Comparison of ENCODE assay signal across 2 cellular contexts in the genomic region with DNA sequence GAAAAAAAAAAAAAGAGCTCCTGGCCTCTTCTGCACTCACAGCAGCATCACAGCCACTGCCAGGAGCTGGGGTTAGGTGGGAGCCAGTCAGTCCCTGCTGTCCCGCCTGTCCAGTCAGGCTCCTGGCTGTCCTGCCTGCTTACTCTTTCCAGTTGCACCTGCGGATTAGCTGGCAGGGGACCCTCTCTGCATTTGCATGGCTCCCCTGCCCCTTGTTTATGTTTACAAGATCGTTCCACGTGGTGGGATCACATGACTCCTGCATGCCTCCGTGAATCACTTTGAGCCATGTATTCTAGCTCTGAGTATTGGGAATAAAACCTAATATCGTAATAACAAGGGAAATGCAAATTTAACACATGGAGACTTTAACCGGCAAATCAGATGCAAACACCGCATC.
TF ChIP-seq lines count a peak whose summit lies in the region.

No MANE protein-coding gene starts in this region.

TF ChIP-seq in GM23338, 12 proteins besides CTCF, POLR2A, EP300 and RAD21 (continues in another document):
- no peak for TF ChIP-seq ZNF114 (CRISPR knock-in tag; IDR thresholded peaks at IDR 0.05)
- TF ChIP-seq, protein P1, sequence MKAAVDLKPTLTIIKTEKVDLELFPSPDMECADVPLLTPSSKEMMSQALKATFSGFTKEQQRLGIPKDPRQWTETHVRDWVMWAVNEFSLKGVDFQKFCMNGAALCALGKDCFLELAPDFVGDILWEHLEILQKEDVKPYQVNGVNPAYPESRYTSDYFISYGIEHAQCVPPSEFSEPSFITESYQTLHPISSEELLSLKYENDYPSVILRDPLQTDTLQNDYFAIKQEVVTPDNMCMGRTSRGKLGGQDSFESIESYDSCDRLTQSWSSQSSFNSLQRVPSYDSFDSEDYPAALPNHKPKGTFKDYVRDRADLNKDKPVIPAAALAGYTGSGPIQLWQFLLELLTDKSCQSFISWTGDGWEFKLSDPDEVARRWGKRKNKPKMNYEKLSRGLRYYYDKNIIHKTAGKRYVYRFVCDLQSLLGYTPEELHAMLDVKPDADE (IDR thresholded peaks at IDR 0.05) = no peak
- TF ChIP-seq EZH2phosphoT487 (IDR thresholded peaks at IDR 0.05; ENCODE audit: unreplicated experiment) = no peak
- TF ChIP-seq CREB1 (CRISPR knock-in tag; IDR thresholded peaks at IDR 0.05; ENCODE audit: low read depth) = no peak
- TF ChIP-seq, protein P2, sequence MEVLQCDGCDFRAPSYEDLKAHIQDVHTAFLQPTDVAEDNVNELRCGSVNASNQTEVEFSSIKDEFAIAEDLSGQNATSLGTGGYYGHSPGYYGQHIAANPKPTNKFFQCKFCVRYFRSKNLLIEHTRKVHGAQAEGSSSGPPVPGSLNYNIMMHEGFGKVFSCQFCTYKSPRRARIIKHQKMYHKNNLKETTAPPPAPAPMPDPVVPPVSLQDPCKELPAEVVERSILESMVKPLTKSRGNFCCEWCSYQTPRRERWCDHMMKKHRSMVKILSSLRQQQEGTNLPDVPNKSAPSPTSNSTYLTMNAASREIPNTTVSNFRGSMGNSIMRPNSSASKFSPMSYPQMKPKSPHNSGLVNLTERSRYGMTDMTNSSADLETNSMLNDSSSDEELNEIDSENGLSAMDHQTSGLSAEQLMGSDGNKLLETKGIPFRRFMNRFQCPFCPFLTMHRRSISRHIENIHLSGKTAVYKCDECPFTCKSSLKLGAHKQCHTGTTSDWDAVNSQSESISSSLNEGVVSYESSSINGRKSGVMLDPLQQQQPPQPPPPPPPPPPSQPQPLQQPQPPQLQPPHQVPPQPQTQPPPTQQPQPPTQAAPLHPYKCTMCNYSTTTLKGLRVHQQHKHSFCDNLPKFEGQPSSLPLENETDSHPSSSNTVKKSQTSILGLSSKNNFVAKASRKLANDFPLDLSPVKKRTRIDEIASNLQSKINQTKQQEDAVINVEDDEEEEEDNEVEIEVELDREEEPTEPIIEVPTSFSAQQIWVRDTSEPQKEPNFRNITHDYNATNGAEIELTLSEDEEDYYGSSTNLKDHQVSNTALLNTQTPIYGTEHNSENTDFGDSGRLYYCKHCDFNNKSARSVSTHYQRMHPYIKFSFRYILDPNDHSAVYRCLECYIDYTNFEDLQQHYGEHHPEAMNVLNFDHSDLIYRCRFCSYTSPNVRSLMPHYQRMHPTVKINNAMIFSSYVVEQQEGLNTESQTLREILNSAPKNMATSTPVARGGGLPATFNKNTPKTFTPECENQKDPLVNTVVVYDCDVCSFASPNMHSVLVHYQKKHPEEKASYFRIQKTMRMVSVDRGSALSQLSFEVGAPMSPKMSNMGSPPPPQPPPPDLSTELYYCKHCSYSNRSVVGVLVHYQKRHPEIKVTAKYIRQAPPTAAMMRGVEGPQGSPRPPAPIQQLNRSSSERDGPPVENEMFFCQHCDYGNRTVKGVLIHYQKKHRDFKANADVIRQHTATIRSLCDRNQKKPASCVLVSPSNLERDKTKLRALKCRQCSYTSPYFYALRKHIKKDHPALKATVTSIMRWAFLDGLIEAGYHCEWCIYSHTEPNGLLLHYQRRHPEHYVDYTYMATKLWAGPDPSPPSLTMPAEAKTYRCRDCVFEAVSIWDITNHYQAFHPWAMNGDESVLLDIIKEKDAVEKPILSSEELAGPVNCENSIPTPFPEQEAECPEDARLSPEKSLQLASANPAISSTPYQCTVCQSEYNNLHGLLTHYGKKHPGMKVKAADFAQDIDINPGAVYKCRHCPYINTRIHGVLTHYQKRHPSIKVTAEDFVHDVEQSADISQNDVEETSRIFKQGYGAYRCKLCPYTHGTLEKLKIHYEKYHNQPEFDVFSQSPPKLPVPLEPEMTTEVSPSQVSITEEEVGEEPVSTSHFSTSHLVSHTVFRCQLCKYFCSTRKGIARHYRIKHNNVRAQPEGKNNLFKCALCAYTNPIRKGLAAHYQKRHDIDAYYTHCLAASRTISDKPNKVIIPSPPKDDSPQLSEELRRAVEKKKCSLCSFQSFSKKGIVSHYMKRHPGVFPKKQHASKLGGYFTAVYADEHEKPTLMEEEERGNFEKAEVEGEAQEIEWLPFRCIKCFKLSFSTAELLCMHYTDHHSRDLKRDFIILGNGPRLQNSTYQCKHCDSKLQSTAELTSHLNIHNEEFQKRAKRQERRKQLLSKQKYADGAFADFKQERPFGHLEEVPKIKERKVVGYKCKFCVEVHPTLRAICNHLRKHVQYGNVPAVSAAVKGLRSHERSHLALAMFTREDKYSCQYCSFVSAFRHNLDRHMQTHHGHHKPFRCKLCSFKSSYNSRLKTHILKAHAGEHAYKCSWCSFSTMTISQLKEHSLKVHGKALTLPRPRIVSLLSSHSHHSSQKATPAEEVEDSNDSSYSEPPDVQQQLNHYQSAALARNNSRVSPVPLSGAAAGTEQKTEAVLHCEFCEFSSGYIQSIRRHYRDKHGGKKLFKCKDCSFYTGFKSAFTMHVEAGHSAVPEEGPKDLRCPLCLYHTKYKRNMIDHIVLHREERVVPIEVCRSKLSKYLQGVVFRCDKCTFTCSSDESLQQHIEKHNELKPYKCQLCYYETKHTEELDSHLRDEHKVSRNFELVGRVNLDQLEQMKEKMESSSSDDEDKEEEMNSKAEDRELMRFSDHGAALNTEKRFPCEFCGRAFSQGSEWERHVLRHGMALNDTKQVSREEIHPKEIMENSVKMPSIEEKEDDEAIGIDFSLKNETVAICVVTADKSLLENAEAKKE (CRISPR knock-in tag; IDR thresholded peaks at IDR 0.05) = no peak
- no peak for TF ChIP-seq ZNF331 (CRISPR knock-in tag; IDR thresholded peaks at IDR 0.05; ENCODE audit: low read depth)
- no peak for TF ChIP-seq POLR2AphosphoS5 (IDR thresholded peaks at IDR 0.05; ENCODE audit: low read depth)
- no peak for TF ChIP-seq EZH2 (IDR thresholded peaks at IDR 0.05; ENCODE audit: low read depth, unreplicated experiment)
- TF ChIP-seq STAT1 (IDR thresholded peaks at IDR 0.05; ENCODE audit: unreplicated experiment) = no peak
- TF ChIP-seq JUNB (IDR thresholded peaks at IDR 0.05; ENCODE audit: unreplicated experiment) = no peak

TF ChIP-seq in H1, 55 proteins besides CTCF, POLR2A, EP300 and RAD21 (continues in another document):
- TF ChIP-seq HDAC2 (IDR thresholded peaks at IDR 0.05; ENCODE audit: borderline replicate concordance in 1 of 2, low read depth in 2 of 2, low read length in 2 of 2) (peak in 1 of 2 experiments; percentile 68; a peak in 1 of 4 replicates), SIX5 (IDR thresholded peaks at IDR 0.05; ENCODE audit: low read depth, low read length) (no peak), KDM5A (IDR thresholded peaks at IDR 0.05; ENCODE audit: low read length) (no peak), TAF1 (IDR thresholded peaks at IDR 0.05; ENCODE audit: low read depth, low read length) (no peak), BCL11A (IDR thresholded peaks at IDR 0.05; ENCODE audit: low read depth in 2 of 2, low read length in 2 of 2) (no peak), CBX5 (IDR thresholded peaks at IDR 0.05; ENCODE audit: low read depth, low read length) (no peak), PHF8 (conservative IDR thresholded peaks at IDR 0.05; ENCODE audit: low read depth, low read length) (no peak), POLR2AphosphoS5 (IDR thresholded peaks at IDR 0.05; ENCODE audit: low read depth, low read length) (no peak; the same call in 1 of the 2 replicates), CHD7 (IDR thresholded peaks at IDR 0.05; ENCODE audit: insufficient replicate concordance, low read length) (no peak), JUND (IDR thresholded peaks at IDR 0.05; ENCODE audit: low read length) (no peak), RNF2 (IDR thresholded peaks at IDR 0.05; ENCODE audit: borderline replicate concordance, low read depth, low read length, missing control alignments, poor library complexity, severe bottlenecking) (no peak), SP4 (IDR thresholded peaks at IDR 0.05; ENCODE audit: low read length) (no peak), ZNF274 (IDR thresholded peaks at IDR 0.05; ENCODE audit: borderline replicate concordance, extremely low read depth, low read length) (no peak), EGR1 (IDR thresholded peaks at IDR 0.05; ENCODE audit: borderline replicate concordance, low read depth, low read length) (no peak), USF2 (IDR thresholded peaks at IDR 0.05; ENCODE audit: low read length) (peak; percentile 94), SUZ12 (IDR thresholded peaks at IDR 0.05; ENCODE audit: low read length) (no peak), TEAD4 (IDR thresholded peaks at IDR 0.05; ENCODE audit: low read depth, low read length) (peak; percentile 49; the same call in 1 of the 2 replicates), YY1 (IDR thresholded peaks at IDR 0.05; ENCODE audit: low read depth, low read length) (no peak), EZH2 (IDR thresholded peaks at IDR 0.05; ENCODE audit: low read depth, low read length, severe bottlenecking) (no peak), HDAC6 (IDR thresholded peaks at IDR 0.05; ENCODE audit: low read depth, low read length) (no peak), RXRA (IDR thresholded peaks at IDR 0.05; ENCODE audit: insufficient read depth, low read depth, low read length) (no peak), CREB1 (IDR thresholded peaks at IDR 0.05) (no peak), CHD1 (IDR thresholded peaks at IDR 0.05; ENCODE audit: low read depth, low read length) (no peak), NANOG (IDR thresholded peaks at IDR 0.05; ENCODE audit: insufficient read depth, low read depth, low read length, poor library complexity, severe bottlenecking) (no peak)
- TF ChIP-seq, protein P3, sequence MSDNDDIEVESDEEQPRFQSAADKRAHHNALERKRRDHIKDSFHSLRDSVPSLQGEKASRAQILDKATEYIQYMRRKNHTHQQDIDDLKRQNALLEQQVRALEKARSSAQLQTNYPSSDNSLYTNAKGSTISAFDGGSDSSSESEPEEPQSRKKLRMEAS (IDR thresholded peaks at IDR 0.05) = peak; percentile 97
- TF ChIP-seq, protein P4, sequence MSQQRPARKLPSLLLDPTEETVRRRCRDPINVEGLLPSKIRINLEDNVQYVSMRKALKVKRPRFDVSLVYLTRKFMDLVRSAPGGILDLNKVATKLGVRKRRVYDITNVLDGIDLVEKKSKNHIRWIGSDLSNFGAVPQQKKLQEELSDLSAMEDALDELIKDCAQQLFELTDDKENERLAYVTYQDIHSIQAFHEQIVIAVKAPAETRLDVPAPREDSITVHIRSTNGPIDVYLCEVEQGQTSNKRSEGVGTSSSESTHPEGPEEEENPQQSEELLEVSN (IDR thresholded peaks at IDR 0.05) = peak; percentile 5; the same call in 1 of the 2 replicates
